Comparison of ENCODE assay signal across 24 cellular contexts in genomic region chr4:4439782-4440181, GRCh38. TPM values are rescaled to one million over a fixed set of nuclear protein-coding genes. Genes with fewer than 3 reads are reported as not detected.
DNase-seq lines count a peak whose midpoint lies in the region; ATAC-seq and TF ChIP-seq lines count a peak whose summit lies in the region.
"Had no signal": no experiment of that assay in that cellular context is flagged by ENCODE, and none has a peak within 500 bp of the region (broad histone marks: within the 10 kb centered on the region; RNA-seq: fewer than 3 reads in every experiment).

No MANE protein-coding gene starts in this region.

- H3K27me3 ChIP-seq in endodermal cell (ENCODE audit: control insufficient read depth, insufficient read depth, low read length, poor library complexity, severe bottlenecking), result no peaks in the 10 kb centered on the region
- no peaks in the 10 kb centered on the region for H3K27me3 ChIP-seq in right atrium auricular region

- H3K4me1 ChIP-seq in HEK293 (ENCODE audit: control insufficient read depth, insufficient read depth, low read length) (peaks cover 5% of the 10 kb centered on the region; the same call in 1 of the 2 replicates), endodermal cell (ENCODE audit: control insufficient read depth, insufficient read depth, low read length) (peaks cover 2% of the 10 kb centered on the region), right atrium auricular region (no peaks in the 10 kb centered on the region)

- peaks cover 5% of the 10 kb centered on the region for H3K4me1 Mint-ChIP-seq in endodermal cell
- no peaks in the 10 kb centered on the region for H3K4me1 Mint-ChIP-seq in stimulated activated effector memory CD8-positive, alpha-beta T cell treated with anti-CD3 and anti-CD28 coated beads, Interleukin-12 subunit alpha, Interleukin-12 subunit beta, amount 100 ng/mL, for 72 hours

- no peak overlapping the region for H3K4me3 Mint-ChIP-seq in endodermal cell
- H3K4me3 Mint-ChIP-seq in stimulated activated effector memory CD8-positive, alpha-beta T cell treated with anti-CD3 and anti-CD28 coated beads, Interleukin-12 subunit alpha, Interleukin-12 subunit beta, amount 100 ng/mL, for 72 hours, result no peak overlapping the region
- H3K4me3 Mint-ChIP-seq: CD8-positive, alpha-beta memory T cell; H9 had no signal

- no peaks in the 10 kb centered on the region for H3K27me3 Mint-ChIP-seq in endodermal cell (ENCODE audit: insufficient read depth)

- ATAC-seq in stimulated activated effector memory CD8-positive, alpha-beta T cell treated with anti-CD3 and anti-CD28 coated beads, Interleukin-12 subunit alpha, Interleukin-12 subunit beta, amount 100 ng/mL, for 72 hours, result no peak
- ATAC-seq in GM18861 (IDR thresholded peaks at IDR 0.05; ENCODE audit: unreplicated experiment), result no peak

- TF ChIP-seq CTCF in HEK293 (tag by site-specific recombination; IDR thresholded peaks at IDR 0.05), result no peak
- no peak for TF ChIP-seq CTCF in endodermal cell (conservative IDR thresholded peaks at IDR 0.05)
- TF ChIP-seq CTCF in right atrium auricular region (IDR thresholded peaks at IDR 0.05), result no peak

- no peaks in the 10 kb centered on the region for H3K9me3 Mint-ChIP-seq in endodermal cell
- no peaks in the 10 kb centered on the region for H3K9me3 Mint-ChIP-seq in stimulated activated effector memory CD8-positive, alpha-beta T cell treated with anti-CD3 and anti-CD28 coated beads, Interleukin-12 subunit alpha, Interleukin-12 subunit beta, amount 100 ng/mL, for 72 hours
- H3K9me3 Mint-ChIP-seq: CD8-positive, alpha-beta memory T cell; H9 had no signal

- H3K4me3 ChIP-seq in HEK293 (ENCODE audit: low read depth, low read length), result no peak overlapping the region
- H3K4me3 ChIP-seq in endodermal cell (ENCODE audit: low read length), result no peak overlapping the region
- H3K4me3 ChIP-seq in right atrium auricular region, result no peak overlapping the region
- H3K4me3 ChIP-seq: GM23248 had no signal

- H3K36me3 ChIP-seq in HEK293 (ENCODE audit: control insufficient read depth in 2 of 2, insufficient read depth in 1 of 2, low read length in 2 of 2) (peaks cover 0 to 20% of the 10 kb centered on the region in 2 experiments; a peak in 1 of 3 replicates), endodermal cell (ENCODE audit: control insufficient read depth, insufficient read depth, low read length) (peaks cover 10% of the 10 kb centered on the region), right atrium auricular region (peaks cover 15% of the 10 kb centered on the region)

- H3K9me3 ChIP-seq in HEK293 (ENCODE audit: control insufficient read depth, insufficient read depth, low read depth, low read length), result no peaks in the 10 kb centered on the region
- no peaks in the 10 kb centered on the region for H3K9me3 ChIP-seq in endodermal cell (ENCODE audit: control insufficient read depth, low read length)
- no peaks in the 10 kb centered on the region for H3K9me3 ChIP-seq in right atrium auricular region
- H3K9me3 ChIP-seq: SK-N-SH had no signal

- WGBS in endodermal cell (ENCODE audit: insufficient coverage in 1 of 2, insufficient read length in 1 of 2), 2 experiments, result 91 to 93% methylated on average over 2 to 4 of the region's 4 CpGs

- H3K27ac ChIP-seq in HEK293 (ENCODE audit: extremely low read depth, low read depth, low read length) (no peak overlapping the region), endodermal cell (ENCODE audit: low read depth, low read length) (no peak overlapping the region), right atrium auricular region (no peak overlapping the region)
- H3K27ac ChIP-seq: GM23248, RWPE1 had no signal

- DNase-seq in NCI-H82 treated with DMSO at 0.1 percent for 48 hours (lab: John Stamatoyannopoulos, UW; ENCODE audit: unreplicated experiment), result peak; percentile 20
- peak; percentile 18 for DNase-seq in endodermal cell
- no peak for DNase-seq in stimulated activated effector memory CD8-positive, alpha-beta T cell treated with anti-CD3 and anti-CD28 coated beads, Interleukin-12 subunit alpha, Interleukin-12 subunit beta, amount 100 ng/mL, for 72 hours (ENCODE audit: low spot score in 2 of 2)
- no peak for DNase-seq in SKM-1 (lab: John Stamatoyannopoulos, UW; ENCODE audit: unreplicated experiment)
- DNase-seq in right atrium auricular region (ENCODE audit: low spot score), result no peak
- DNase-seq: C1 segment of cervical spinal cord; CD8-positive, alpha-beta memory T cell; EL; GF-D8; GM23248; H9; Kasumi-1; MM.1S; NCI-H1048; NCI-H1436; NCI-H187 treated with DMSO at 0.1 percent for 48 hours; NCI-H2107; NCI-H69; NK-92 treated with Interleukin-12 subunit alpha and Interleukin-12 subunit beta, amount 100 ng/mL, for 24 hours; SHP77 treated with DMSO at 0.1 percent for 48 hours; SK-N-SH had no signal

- POLR2A ChIA-PET in HEK293 (lab: Yijun Ruan, JAX), result no interaction called here

- peaks cover 24% of the 10 kb centered on the region for H3K36me3 Mint-ChIP-seq in endodermal cell (ENCODE audit: low read depth)
- H3K36me3 Mint-ChIP-seq in stimulated activated effector memory CD8-positive, alpha-beta T cell treated with anti-CD3 and anti-CD28 coated beads, Interleukin-12 subunit alpha, Interleukin-12 subunit beta, amount 100 ng/mL, for 72 hours, result peaks cover 34% of the 10 kb centered on the region

- no peak overlapping the region for H3K9ac ChIP-seq in endodermal cell (ENCODE audit: extremely low read depth, low read length, poor library complexity, severe bottlenecking)
- H3K9ac ChIP-seq: GM23248, SK-N-SH had no signal

- no peak overlapping the region for H3K27ac Mint-ChIP-seq in endodermal cell
- peak overlapping the region; percentile 66 for H3K27ac Mint-ChIP-seq in stimulated activated effector memory CD8-positive, alpha-beta T cell treated with anti-CD3 and anti-CD28 coated beads, Interleukin-12 subunit alpha, Interleukin-12 subunit beta, amount 100 ng/mL, for 72 hours

- CTCF ChIA-PET in HEK293 (lab: Yijun Ruan, JAX), result no interaction called here

TF ChIP-seq in HEK293, 187 proteins besides CTCF, POLR2A, EP300 and RAD21:
- no peak for TF ChIP-seq ZNF701 (tag by site-specific recombination; IDR thresholded peaks at IDR 0.05)
- 0 out of 2 replicates have a peak, but pooled peaks have one; percentile 3 for TF ChIP-seq EGR2 (tag by site-specific recombination; IDR thresholded peaks at IDR 0.05; ENCODE audit: low read depth)
- TF ChIP-seq, protein P1, sequence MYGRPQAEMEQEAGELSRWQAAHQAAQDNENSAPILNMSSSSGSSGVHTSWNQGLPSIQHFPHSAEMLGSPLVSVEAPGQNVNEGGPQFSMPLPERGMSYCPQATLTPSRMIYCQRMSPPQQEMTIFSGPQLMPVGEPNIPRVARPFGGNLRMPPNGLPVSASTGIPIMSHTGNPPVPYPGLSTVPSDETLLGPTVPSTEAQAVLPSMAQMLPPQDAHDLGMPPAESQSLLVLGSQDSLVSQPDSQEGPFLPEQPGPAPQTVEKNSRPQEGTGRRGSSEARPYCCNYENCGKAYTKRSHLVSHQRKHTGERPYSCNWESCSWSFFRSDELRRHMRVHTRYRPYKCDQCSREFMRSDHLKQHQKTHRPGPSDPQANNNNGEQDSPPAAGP (tag by site-specific recombination; IDR thresholded peaks at IDR 0.05), result no peak
- TF ChIP-seq ZNF138 (tag by site-specific recombination; IDR thresholded peaks at IDR 0.05; ENCODE audit: borderline replicate concordance), result no peak
- peak; percentile 26; the same call in 1 of the 2 replicates for TF ChIP-seq ZSCAN30 (tag by site-specific recombination; IDR thresholded peaks at IDR 0.05)
- no peak for TF ChIP-seq ZNF548 (tag by site-specific recombination; IDR thresholded peaks at IDR 0.05)
- no peak for TF ChIP-seq ZNF776 (tag by site-specific recombination; IDR thresholded peaks at IDR 0.05; ENCODE audit: borderline replicate concordance)
- TF ChIP-seq ZNF623 (tag by site-specific recombination; IDR thresholded peaks at IDR 0.05), result no peak
- TF ChIP-seq ZNF560 (tag by site-specific recombination; IDR thresholded peaks at IDR 0.05; ENCODE audit: borderline replicate concordance), result no peak
- no peak for TF ChIP-seq ZNF335 (tag by site-specific recombination; conservative IDR thresholded peaks at IDR 0.05)
- TF ChIP-seq ZNF423 (tag by site-specific recombination; IDR thresholded peaks at IDR 0.05), result no peak
- no peak for TF ChIP-seq ZNF561 (tag by site-specific recombination; IDR thresholded peaks at IDR 0.05; ENCODE audit: borderline replicate concordance)
TF ChIP-seq in HEK293: peak in this region for 2.

RNA-seq across cellular contexts. Expression of gene NSG1, which starts 52.9 kb away (rescaled TPM):
- total RNA-seq in endodermal cell (1 to 10 TPM; 1.8 to 6.0 TPM), right atrium auricular region (10 to 100 TPM; 14.4 to 19.6 TPM)
- polyA plus RNA-seq in endodermal cell (2013, experiment 1 of 2), result 18.1 TPM
- 14.0 TPM for polyA plus RNA-seq in endodermal cell (2013, experiment 2 of 2)

Comparison
In these comparisons a context has a peak if more than half of its experiments do, and no peak if none do; other contexts are left out.
1. DNase-seq: peak in NCI-H82 treated with DMSO at 0.1 percent for 48 hours (single experiment) and endodermal cell (single experiment); none in stimulated activated effector memory CD8-positive, alpha-beta T cell treated with anti-CD3 and anti-CD28 coated beads, Interleukin-12 subunit alpha, Interleukin-12 subunit beta, amount 100 ng/mL, for 72 hours (0 of 2), SKM-1 (single experiment) and right atrium auricular region (single experiment).